1 cellular context compared by ENCODE assay signal in genomic region chr2:74816540-74817331, GRCh38.
TF ChIP-seq lines count a peak whose summit lies in the region.

No MANE protein-coding gene starts in this region.

TF ChIP-seq in HepG2, 621 proteins besides CTCF, POLR2A, EP300 and RAD21 (continued from another document and continues in another):
- TF ChIP-seq ZNF687 (CRISPR knock-in tag; IDR thresholded peaks at IDR 0.05) (peak; percentile 67), KLF12 (CRISPR knock-in tag; IDR thresholded peaks at IDR 0.05; ENCODE audit: borderline replicate concordance) (no peak; the same call in 1 of the 2 replicates), ZBTB3 (CRISPR knock-in tag; IDR thresholded peaks at IDR 0.05; ENCODE audit: borderline replicate concordance, low read depth) (no peak), FIP1L1 (IDR thresholded peaks at IDR 0.05; ENCODE audit: borderline replicate concordance, insufficient read depth, low read depth, low read length) (no peak), TFAP4 (IDR thresholded peaks at IDR 0.05; ENCODE audit: borderline replicate concordance, low read depth) (0 out of 2 replicates have a peak, but pooled peaks have one; percentile 2), ETV6 (CRISPR knock-in tag; conservative IDR thresholded peaks at IDR 0.05) (no peak), ZNF350 (CRISPR knock-in tag; IDR thresholded peaks at IDR 0.05; ENCODE audit: borderline replicate concordance, low read depth) (peak; percentile 47; the same call in 1 of the 2 replicates), E2F5 (CRISPR knock-in tag; conservative IDR thresholded peaks at IDR 0.05) (no peak), ZNF775 (CRISPR knock-in tag; IDR thresholded peaks at IDR 0.05; ENCODE audit: borderline replicate concordance) (no peak; the same call in 1 of the 2 replicates), SMARCE1 (IDR thresholded peaks at IDR 0.05; ENCODE audit: borderline replicate concordance) (no peak), ZBTB25 (CRISPR knock-in tag; IDR thresholded peaks at IDR 0.05) (peak; percentile 83), MXD4 (CRISPR knock-in tag; IDR thresholded peaks at IDR 0.05) (0 out of 2 replicates have a peak, but pooled peaks have one; percentile 69), MLXIP (CRISPR knock-in tag; IDR thresholded peaks at IDR 0.05; ENCODE audit: borderline replicate concordance) (no peak), ZBTB20 (CRISPR knock-in tag; IDR thresholded peaks at IDR 0.05; ENCODE audit: borderline replicate concordance, low read depth) (peak; percentile 73; the same call in 1 of the 2 replicates), CSRNP2 (CRISPR knock-in tag; conservative IDR thresholded peaks at IDR 0.05; ENCODE audit: low read depth) (no peak), WIZ (CRISPR knock-in tag; IDR thresholded peaks at IDR 0.05) (no peak), RBFOX2 (IDR thresholded peaks at IDR 0.05; ENCODE audit: low read depth, low read length) (no peak), ARID2 (CRISPR knock-in tag; IDR thresholded peaks at IDR 0.05; ENCODE audit: borderline replicate concordance) (no peak), ISL2 (CRISPR knock-in tag; IDR thresholded peaks at IDR 0.05) (peak; percentile 79), ZMYM3 (CRISPR knock-in tag; IDR thresholded peaks at IDR 0.05) (peak; percentile 31; the same call in 1 of the 2 replicates), CHD4 (IDR thresholded peaks at IDR 0.05; ENCODE audit: borderline replicate concordance, low read length) (peak; percentile 52; the same call in 1 of the 2 replicates), ZNF644 (CRISPR knock-in tag; IDR thresholded peaks at IDR 0.05; ENCODE audit: low read depth) (peak; percentile 7; the same call in 1 of the 2 replicates), TGIF2 (CRISPR knock-in tag; IDR thresholded peaks at IDR 0.05) (no peak), DMAP1 (CRISPR knock-in tag; IDR thresholded peaks at IDR 0.05) (no peak; the same call in 1 of the 2 replicates), SOX6 (IDR thresholded peaks at IDR 0.05) (no peak), SOX6 (CRISPR knock-in tag; IDR thresholded peaks at IDR 0.05) (peak; percentile 97), ATF1 (CRISPR knock-in tag; IDR thresholded peaks at IDR 0.05) (no peak), ZNF451 (CRISPR knock-in tag; IDR thresholded peaks at IDR 0.05) (0 out of 2 replicates have a peak, but pooled peaks have one; percentile 18), POLR2AphosphoS5 (IDR thresholded peaks at IDR 0.05; ENCODE audit: low read depth, low read length) (peak; percentile 50; the same call in 1 of the 2 replicates), REPIN1 (CRISPR knock-in tag; IDR thresholded peaks at IDR 0.05; ENCODE audit: borderline replicate concordance, low read depth) (no peak), ZFP90 (CRISPR knock-in tag; IDR thresholded peaks at IDR 0.05; ENCODE audit: borderline replicate concordance) (no peak), ZNF503 (CRISPR knock-in tag; IDR thresholded peaks at IDR 0.05) (peak; percentile 27; the same call in 1 of the 2 replicates), RORA (CRISPR knock-in tag; IDR thresholded peaks at IDR 0.05) (no peak), THAP8 (CRISPR knock-in tag; IDR thresholded peaks at IDR 0.05; ENCODE audit: borderline replicate concordance) (no peak), NR2F1 (CRISPR knock-in tag; IDR thresholded peaks at IDR 0.05) (peak in 1 of 2 experiments; percentile 9; a peak in 1 of 4 replicates), CREM (IDR thresholded peaks at IDR 0.05) (peak; percentile 67; the same call in 1 of the 2 replicates), CREM (CRISPR knock-in tag; IDR thresholded peaks at IDR 0.05) (no peak), ZNF773 (CRISPR knock-in tag; IDR thresholded peaks at IDR 0.05; ENCODE audit: borderline replicate concordance) (no peak), ZFP36L2 (CRISPR knock-in tag; IDR thresholded peaks at IDR 0.05) (peak; percentile 47; the same call in 1 of the 2 replicates), ZNF768 (CRISPR knock-in tag; IDR thresholded peaks at IDR 0.05) (no peak), ZMYM4 (CRISPR knock-in tag; IDR thresholded peaks at IDR 0.05) (peak; percentile 56; the same call in 1 of the 2 replicates), HNRNPLL (IDR thresholded peaks at IDR 0.05; ENCODE audit: low read depth, low read length, poor library complexity, severe bottlenecking) (no peak), ZHX1 (CRISPR knock-in tag; IDR thresholded peaks at IDR 0.05; ENCODE audit: low read depth) (no peak)
